In the genomic region with DNA sequence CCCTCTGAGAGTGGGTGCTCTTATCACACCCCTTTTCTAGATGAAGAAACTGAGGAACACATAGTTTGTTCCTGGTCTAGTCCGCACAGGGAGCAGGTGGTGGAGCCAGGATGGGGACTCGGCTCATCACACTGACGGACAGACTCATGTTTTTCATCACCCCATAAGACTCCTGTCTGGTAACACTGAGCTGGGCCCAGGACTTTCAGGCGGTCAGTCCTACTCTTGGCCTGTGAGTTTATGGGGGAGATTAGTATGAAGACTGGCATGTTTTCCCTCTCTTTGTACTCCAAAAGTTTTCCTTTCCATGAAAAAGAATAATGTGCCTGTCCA, we compare ENCODE assay signal across 30 cellular contexts.
A peak's percentile ranks its signal among the peaks of the same experiment; 100 is the strongest.
DNase-seq lines count a peak whose midpoint lies in the region; ATAC-seq and TF ChIP-seq lines count a peak whose summit lies in the region.
"Had no signal": no experiment of that assay in that cellular context is flagged by ENCODE, and none has a peak within 500 bp of the region (broad histone marks: within the 10 kb centered on the region; RNA-seq: fewer than 3 reads in every experiment).

No MANE protein-coding gene starts in this region.

- H3F3A ChIP-seq in GM23338 (replicated peaks; ENCODE audit: low read depth) = peaks cover 11% of the 10 kb centered on the region
- peaks cover 57% of the 10 kb centered on the region for H3F3A ChIP-seq in neural progenitor cell (ENCODE audit: low read depth)

- no peak overlapping the region for H3K4me3 ChIP-seq in GM23338
- H3K4me3 ChIP-seq in NT2/D1 (ENCODE audit: insufficient read length, low read depth) = no peak overlapping the region
- H3K4me3 ChIP-seq in neural progenitor cell = no peak overlapping the region
- H3K4me3 ChIP-seq: esophagus squamous epithelium, prostate gland, sigmoid colon, SJCRH30, stomach had no signal

- no peaks in the 10 kb centered on the region for H4K20me1 ChIP-seq in GM23338 (replicated peaks; ENCODE audit: insufficient read depth)
- no peaks in the 10 kb centered on the region for H4K20me1 ChIP-seq in neural progenitor cell (ENCODE audit: low read depth)

- ATAC-seq in GM23338 = no peak
- ATAC-seq in left cardiac atrium = peak; percentile 27 to 73
- ATAC-seq in GM19351 (IDR thresholded peaks at IDR 0.05; ENCODE audit: unreplicated experiment) = no peak
- ATAC-seq: foreskin keratinocyte had no signal

- H3K4me1 Mint-ChIP-seq in GM23338 (peaks cover 39% of the 10 kb centered on the region), neural progenitor cell (peaks cover 51% of the 10 kb centered on the region)
- peaks cover 3% of the 10 kb centered on the region for H3K4me1 Mint-ChIP-seq in activated naive CD4-positive, alpha-beta T cell treated with anti-CD3 and anti-CD28 coated beads, Interleukin-2, amount 10 ng/mL, durations not matched to agents 7 days and 5 days
- H3K4me1 Mint-ChIP-seq: activated naive CD4-positive, alpha-beta T cell treated with anti-CD3 and anti-CD28 coated beads, Interleukin-2, amount 50 U/mL, for 24 hours had no signal

- TF ChIP-seq CTCF in GM23338 (conservative IDR thresholded peaks at IDR 0.05; ENCODE audit: low read depth in 2 of 2) = no peak
- no peak for TF ChIP-seq CTCF in neural progenitor cell (IDR thresholded peaks at IDR 0.05)

- peak overlapping the region; percentile 12 for H3K9ac ChIP-seq in NT2/D1 (ENCODE audit: insufficient read length, low read depth)
- no peak overlapping the region for H3K9ac ChIP-seq in neural progenitor cell

- H3K27ac Mint-ChIP-seq in GM23338 (peak overlapping the region; percentile 93), neural progenitor cell (peak overlapping the region; percentile 96)
- no peak overlapping the region for H3K27ac Mint-ChIP-seq in activated naive CD4-positive, alpha-beta T cell treated with anti-CD3 and anti-CD28 coated beads, Interleukin-2, amount 10 ng/mL, durations not matched to agents 7 days and 5 days
- H3K27ac Mint-ChIP-seq: activated naive CD4-positive, alpha-beta T cell treated with anti-CD3 and anti-CD28 coated beads, Interleukin-2, amount 50 U/mL, for 24 hours; activated T-helper 2 cell treated with anti-CD3 and anti-CD28 coated beads, Interferon-gamma antibody, Interleukin-2, Interleukin-4, amounts not matched to agents 10 μg/mL and 5 μg/mL and 100 μg/mL, durations not matched to agents 14 hours and 24 hours and 36 hours; CD4-positive, alpha-beta T cell had no signal

- peaks cover 5% of the 10 kb centered on the region for H3K27me3 Mint-ChIP-seq in GM23338 (ENCODE audit: insufficient read depth, low read depth, poor library complexity)
- H3K27me3 Mint-ChIP-seq in neural progenitor cell (ENCODE audit: insufficient read depth, low read depth) = peaks cover 2% of the 10 kb centered on the region
- no peaks in the 10 kb centered on the region for H3K27me3 Mint-ChIP-seq in activated naive CD4-positive, alpha-beta T cell treated with anti-CD3 and anti-CD28 coated beads, Interleukin-2, amount 10 ng/mL, durations not matched to agents 7 days and 5 days
- H3K27me3 Mint-ChIP-seq: activated naive CD4-positive, alpha-beta T cell treated with anti-CD3 and anti-CD28 coated beads, Interleukin-2, amount 50 U/mL, for 24 hours had no signal

- H3K27ac ChIP-seq in GM23338 (ENCODE audit: low read depth) = peak overlapping the region; percentile 72
- H3K27ac ChIP-seq in neural progenitor cell = peak overlapping the region; percentile 99
- H3K27ac ChIP-seq: esophagus squamous epithelium, foreskin keratinocyte, neutrophil, prostate gland, sigmoid colon, SJCRH30, stomach, VCaP had no signal

- H3K4me3 Mint-ChIP-seq in GM23338 = peak overlapping the region; percentile 6; the same call in 1 of the 3 replicates
- peak overlapping the region; percentile 63 for H3K4me3 Mint-ChIP-seq in neural progenitor cell
- H3K4me3 Mint-ChIP-seq in activated naive CD4-positive, alpha-beta T cell treated with anti-CD3 and anti-CD28 coated beads, Interleukin-2, amount 10 ng/mL, durations not matched to agents 7 days and 5 days = no peak overlapping the region
- H3K4me3 Mint-ChIP-seq: activated naive CD4-positive, alpha-beta T cell treated with anti-CD3 and anti-CD28 coated beads, Interleukin-2, amount 50 U/mL, for 24 hours; CD4-positive, alpha-beta T cell had no signal

- peaks cover 15% of the 10 kb centered on the region; the same call in 2 of the 3 replicates for H3K9me3 Mint-ChIP-seq in GM23338
- peaks cover 3% of the 10 kb centered on the region for H3K9me3 Mint-ChIP-seq in neural progenitor cell
- H3K9me3 Mint-ChIP-seq in activated naive CD4-positive, alpha-beta T cell treated with anti-CD3 and anti-CD28 coated beads, Interleukin-2, amount 10 ng/mL, durations not matched to agents 7 days and 5 days = no peaks in the 10 kb centered on the region
- H3K9me3 Mint-ChIP-seq: activated naive CD4-positive, alpha-beta T cell treated with anti-CD3 and anti-CD28 coated beads, Interleukin-2, amount 50 U/mL, for 24 hours; activated T-helper 2 cell treated with anti-CD3 and anti-CD28 coated beads, Interferon-gamma antibody, Interleukin-2, Interleukin-4, amounts not matched to agents 10 μg/mL and 5 μg/mL and 100 μg/mL, durations not matched to agents 14 hours and 24 hours and 36 hours; CD4-positive, alpha-beta T cell had no signal

- intact Hi-C loops in left cardiac atrium (cut with DNase I) = no loop called here

- no peak overlapping the region for H2AFZ ChIP-seq in GM23338
- H2AFZ ChIP-seq in neural progenitor cell (replicated peaks) = no peak overlapping the region

- DNase-seq in GM23338 (ENCODE audit: low spot score) (no peak), NT2/D1 (ENCODE audit: low read depth, low spot score) (no peak), left cardiac atrium (no peak), neural progenitor cell (ENCODE audit: low spot score) (no peak), NCI-H1105 treated with DMSO at 0.1 percent for 48 hours (lab: John Stamatoyannopoulos, UW) (no peak)
- DNase-seq in activated CD4-positive, alpha-beta T cell treated with anti-CD3 and anti-CD28 coated beads, Interleukin-2, amount 50 U/mL, for 1 hour = no peak
- no peak for DNase-seq in activated naive CD4-positive, alpha-beta T cell treated with anti-CD3 and anti-CD28 coated beads, Interleukin-2, amount 10 ng/mL, durations not matched to agents 7 days and 5 days
- DNase-seq: activated CD4-positive, alpha-beta T cell treated with anti-CD3 and anti-CD28 coated beads for 4 hours; CD4-positive, alpha-beta T cell; central memory CD4-positive, alpha-beta T cell; cortex of kidney; esophagus squamous epithelium; foreskin keratinocyte; HCEC 1CT; IMR-90; NCI-H1092 treated with DMSO at 0.1 percent for 48 hours; NCI-H187; NCI-H446 treated with DMSO at 0.1 percent for 48 hours; NCI-H774; sigmoid colon; SJCRH30; stimulated activated CD4-positive, alpha-beta T cell treated with anti-CD3 and anti-CD28 coated beads, Interleukin-4, amount 100 ng/mL, for 1 hour; stomach; T1000 had no signal

- peaks cover 18% of the 10 kb centered on the region for H3K4me1 ChIP-seq in GM23338 (ENCODE audit: insufficient read depth)
- H3K4me1 ChIP-seq in NT2/D1 (ENCODE audit: insufficient read depth, insufficient read length) = peaks cover 15% of the 10 kb centered on the region
- H3K4me1 ChIP-seq in neural progenitor cell = peaks cover 39% of the 10 kb centered on the region
- H3K4me1 ChIP-seq: foreskin keratinocyte, prostate gland had no signal

- H3K4me2 ChIP-seq in GM23338 (peak overlapping the region; percentile 28; the same call in 1 of the 2 replicates), neural progenitor cell (peak overlapping the region; percentile 16)

- H3K36me3 ChIP-seq in GM23338 (ENCODE audit: insufficient read depth) = no peaks in the 10 kb centered on the region
- H3K36me3 ChIP-seq in NT2/D1 (ENCODE audit: insufficient read depth, insufficient read length, low read length) = peaks cover 18% of the 10 kb centered on the region
- H3K36me3 ChIP-seq in neural progenitor cell = no peaks in the 10 kb centered on the region
- H3K36me3 ChIP-seq: neutrophil, prostate gland had no signal

- CTCF ChIA-PET in activated naive CD4-positive, alpha-beta T cell treated with anti-CD3 and anti-CD28 coated beads, Interleukin-2, amount 10 ng/mL, durations not matched to agents 7 days and 5 days (lab: Charles Lee) = no interaction called here

- H3K36me3 Mint-ChIP-seq in GM23338 (ENCODE audit: low read depth) = peaks cover 55% of the 10 kb centered on the region
- H3K36me3 Mint-ChIP-seq in neural progenitor cell = peaks cover 24% of the 10 kb centered on the region
- H3K36me3 Mint-ChIP-seq in activated naive CD4-positive, alpha-beta T cell treated with anti-CD3 and anti-CD28 coated beads, Interleukin-2, amount 10 ng/mL, durations not matched to agents 7 days and 5 days = no peaks in the 10 kb centered on the region
- H3K36me3 Mint-ChIP-seq: activated naive CD4-positive, alpha-beta T cell treated with anti-CD3 and anti-CD28 coated beads, Interleukin-2, amount 50 U/mL, for 24 hours had no signal

- H3K79me2 ChIP-seq in GM23338 (replicated peaks; ENCODE audit: insufficient read depth) = no peaks in the 10 kb centered on the region; the same call in 1 of the 2 replicates
- H3K79me2 ChIP-seq in neural progenitor cell (ENCODE audit: low read depth) = peaks cover 23% of the 10 kb centered on the region

- H3K9me3 ChIP-seq in NT2/D1 (ENCODE audit: insufficient read depth, low read length) (peaks cover 23% of the 10 kb centered on the region; the same call in 1 of the 2 replicates), neural progenitor cell (ENCODE audit: low read depth) (no peaks in the 10 kb centered on the region)
- H3K9me3 ChIP-seq: esophagus squamous epithelium, neutrophil, prostate gland, sigmoid colon, SJCRH30, stomach had no signal

- H3K9me2 ChIP-seq in GM23338 (ENCODE audit: insufficient read depth) = 0 out of 2 replicates have a peak, but pooled peaks cover 6% of the 10 kb centered on the region

- no peaks in the 10 kb centered on the region for H3K27me3 ChIP-seq in GM23338 (ENCODE audit: insufficient read depth)
- H3K27me3 ChIP-seq in NT2/D1 (ENCODE audit: insufficient read depth, insufficient read length) = no peaks in the 10 kb centered on the region
- no peaks in the 10 kb centered on the region for H3K27me3 ChIP-seq in neural progenitor cell
- H3K27me3 ChIP-seq: esophagus squamous epithelium, foreskin keratinocyte, neutrophil, sigmoid colon, SJCRH30, stomach had no signal

TF ChIP-seq in GM23338, 12 proteins besides CTCF, POLR2A, EP300 and RAD21 (continues in another document):
- TF ChIP-seq EZH2 (IDR thresholded peaks at IDR 0.05; ENCODE audit: low read depth, unreplicated experiment) = no peak

Comparison
In these comparisons a context has a peak if more than half of its experiments do, and no peak if none do; other contexts are left out.
1. ATAC-seq: peak in left cardiac atrium (2 of 2); none in GM23338 (single experiment) and GM19351 (single experiment).